8 cellular contexts compared by ENCODE assay signal in the genomic region with DNA sequence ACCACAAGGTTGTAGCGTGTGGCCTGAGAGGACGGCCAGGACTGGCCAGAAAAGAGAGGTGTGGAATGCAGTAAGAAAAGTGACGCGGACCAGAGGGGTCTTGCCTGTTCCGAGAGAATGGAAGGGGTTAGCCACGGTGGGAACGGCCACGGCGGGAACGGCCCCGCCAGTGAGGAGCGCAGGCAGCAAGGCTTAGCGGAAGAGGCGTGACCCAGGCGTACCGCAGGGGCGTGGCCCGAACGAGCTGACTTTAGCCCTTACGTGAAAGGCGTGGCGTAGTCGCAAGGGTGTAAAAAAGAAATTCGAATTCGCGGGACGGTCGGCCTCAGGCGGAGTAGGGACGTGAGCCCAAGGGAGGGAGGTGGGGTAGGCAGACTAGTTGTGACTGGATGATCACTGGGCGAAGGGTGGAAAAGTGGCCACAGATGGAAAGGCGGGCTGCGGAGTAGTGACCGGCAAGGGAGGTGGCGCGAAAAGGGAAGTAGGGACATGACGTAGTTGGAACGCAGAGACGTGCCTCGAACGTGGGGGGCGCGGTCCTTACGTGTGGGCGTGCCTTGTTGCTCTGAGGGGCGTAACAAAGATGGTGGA. TPM values are rescaled to one million over a fixed set of nuclear protein-coding genes. Genes with fewer than 3 reads are reported as not detected.
DNase-seq lines count a peak whose midpoint lies in the region; ATAC-seq and TF ChIP-seq lines count a peak whose summit lies in the region.

No MANE protein-coding gene starts in this region.

- H3K27ac Mint-ChIP-seq in WTC11, result no peak overlapping the region
- H3K27ac Mint-ChIP-seq in central memory CD8-positive, alpha-beta T cell (ENCODE audit: low read depth), result no peak overlapping the region

- H3K27me3 Mint-ChIP-seq in WTC11 (ENCODE audit: low read depth), result no peaks in the 10 kb centered on the region
- H3K27me3 Mint-ChIP-seq in central memory CD8-positive, alpha-beta T cell, result no peaks in the 10 kb centered on the region

- no peaks in the 10 kb centered on the region for H3K9me3 Mint-ChIP-seq in WTC11
- H3K9me3 Mint-ChIP-seq in central memory CD8-positive, alpha-beta T cell, result no peaks in the 10 kb centered on the region

- CTCF ChIA-PET in WTC11 (lab: Charles Lee), result no interaction called here

- POLR2A ChIA-PET in WTC11 (lab: Charles Lee), result interaction anchor here (0.5 to 1.0 kb wide), 2 partner anchors 168 to 181 kb away, joined by 3 to 4 read pairs; no protein-coding TSS in a partner anchor

- in situ Hi-C loops in GM18951 (cut with MboI; ENCODE audit: low sequenced_read_pairs, unreplicated experiment), result no loop called here

- no peak overlapping the region for H3K4me3 Mint-ChIP-seq in WTC11
- no peak overlapping the region for H3K4me3 Mint-ChIP-seq in central memory CD8-positive, alpha-beta T cell

- no peaks in the 10 kb centered on the region for H3K36me3 Mint-ChIP-seq in WTC11
- no peaks in the 10 kb centered on the region for H3K36me3 Mint-ChIP-seq in central memory CD8-positive, alpha-beta T cell (ENCODE audit: insufficient read depth)

- ATAC-seq in HG03159 (IDR thresholded peaks at IDR 0.05; ENCODE audit: unreplicated experiment), result peak; percentile 84
- ATAC-seq in WTC11, result peak; percentile 87
- ATAC-seq in central memory CD8-positive, alpha-beta T cell (replicated peaks; ENCODE audit: extremely low read depth, poor library complexity, severe bottlenecking), result peak; percentile 87

- peak; percentile 87 for DNase-seq in AG08396 (ENCODE audit: low spot score)
- peak; percentile 97 for DNase-seq in NCI-H2227 (lab: John Stamatoyannopoulos, UW; ENCODE audit: unreplicated experiment)
- DNase-seq in WTC11 (ENCODE audit: low spot score), result peak; percentile 75
- peak; percentile 81 to 83 for DNase-seq in central memory CD8-positive, alpha-beta T cell (ENCODE audit: low spot score in 2 of 2)
- DNase-seq in islet precursor cell, result peak; percentile 93
- DNase-seq in stimulated activated CD4-positive, alpha-beta T cell treated with anti-CD3 and anti-CD28 coated beads, Interleukin-12 subunit alpha, Interleukin-12 subunit beta, amount 100 ng/mL, for 4 hours, result peak; percentile 80

- TF ChIP-seq CTCF in WTC11 (IDR thresholded peaks at IDR 0.05), result no peak

- peaks cover 19% of the 10 kb centered on the region for H3K4me1 Mint-ChIP-seq in WTC11
- no peaks in the 10 kb centered on the region for H3K4me1 Mint-ChIP-seq in central memory CD8-positive, alpha-beta T cell

- TF ChIP-seq POLR2A in GM18951 (IDR thresholded peaks at IDR 0.05; ENCODE audit: extremely low read depth, insufficient read depth, insufficient read length), result peak; percentile 77

TF ChIP-seq in WTC11, 78 proteins besides CTCF, POLR2A, EP300 and RAD21:
- no peak for TF ChIP-seq ZNF317 (CRISPR knock-in tag; IDR thresholded peaks at IDR 0.05; ENCODE audit: borderline replicate concordance, low read depth)
- TF ChIP-seq, protein P1, sequence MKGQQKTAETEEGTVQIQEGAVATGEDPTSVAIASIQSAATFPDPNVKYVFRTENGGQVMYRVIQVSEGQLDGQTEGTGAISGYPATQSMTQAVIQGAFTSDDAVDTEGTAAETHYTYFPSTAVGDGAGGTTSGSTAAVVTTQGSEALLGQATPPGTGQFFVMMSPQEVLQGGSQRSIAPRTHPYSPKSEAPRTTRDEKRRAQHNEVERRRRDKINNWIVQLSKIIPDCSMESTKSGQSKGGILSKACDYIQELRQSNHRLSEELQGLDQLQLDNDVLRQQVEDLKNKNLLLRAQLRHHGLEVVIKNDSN (CRISPR knock-in tag; IDR thresholded peaks at IDR 0.05), result no peak
- TF ChIP-seq, protein P2, sequence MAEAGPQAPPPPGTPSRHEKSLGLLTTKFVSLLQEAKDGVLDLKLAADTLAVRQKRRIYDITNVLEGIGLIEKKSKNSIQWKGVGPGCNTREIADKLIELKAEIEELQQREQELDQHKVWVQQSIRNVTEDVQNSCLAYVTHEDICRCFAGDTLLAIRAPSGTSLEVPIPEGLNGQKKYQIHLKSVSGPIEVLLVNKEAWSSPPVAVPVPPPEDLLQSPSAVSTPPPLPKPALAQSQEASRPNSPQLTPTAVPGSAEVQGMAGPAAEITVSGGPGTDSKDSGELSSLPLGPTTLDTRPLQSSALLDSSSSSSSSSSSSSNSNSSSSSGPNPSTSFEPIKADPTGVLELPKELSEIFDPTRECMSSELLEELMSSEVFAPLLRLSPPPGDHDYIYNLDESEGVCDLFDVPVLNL (CRISPR knock-in tag; IDR thresholded peaks at IDR 0.05; ENCODE audit: borderline replicate concordance, low read depth), result 0 out of 2 replicates have a peak, but pooled peaks have one; percentile 74
- 0 out of 2 replicates have a peak, but pooled peaks have one; percentile 16 for TF ChIP-seq SMAD3 (CRISPR knock-in tag; IDR thresholded peaks at IDR 0.05; ENCODE audit: borderline replicate concordance)
- TF ChIP-seq FOXP1 (CRISPR knock-in tag; IDR thresholded peaks at IDR 0.05; ENCODE audit: borderline replicate concordance), result peak; percentile 56; the same call in 1 of the 2 replicates
- TF ChIP-seq, protein P3, sequence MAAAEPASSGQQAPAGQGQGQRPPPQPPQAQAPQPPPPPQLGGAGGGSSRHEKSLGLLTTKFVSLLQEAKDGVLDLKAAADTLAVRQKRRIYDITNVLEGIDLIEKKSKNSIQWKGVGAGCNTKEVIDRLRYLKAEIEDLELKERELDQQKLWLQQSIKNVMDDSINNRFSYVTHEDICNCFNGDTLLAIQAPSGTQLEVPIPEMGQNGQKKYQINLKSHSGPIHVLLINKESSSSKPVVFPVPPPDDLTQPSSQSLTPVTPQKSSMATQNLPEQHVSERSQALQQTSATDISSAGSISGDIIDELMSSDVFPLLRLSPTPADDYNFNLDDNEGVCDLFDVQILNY (CRISPR knock-in tag; IDR thresholded peaks at IDR 0.05), result peak; percentile 64; the same call in 1 of the 2 replicates
- peak; percentile 93; the same call in 1 of the 2 replicates for TF ChIP-seq ZBTB21 (CRISPR knock-in tag; IDR thresholded peaks at IDR 0.05; ENCODE audit: borderline replicate concordance)
- TF ChIP-seq NFYB (CRISPR knock-in tag; conservative IDR thresholded peaks at IDR 0.05; ENCODE audit: low read depth), result 0 out of 2 replicates have a peak, but pooled peaks have one; percentile 40
- no peak for TF ChIP-seq FOXK1 (CRISPR knock-in tag; IDR thresholded peaks at IDR 0.05)
- no peak for TF ChIP-seq OVOL2 (CRISPR knock-in tag; IDR thresholded peaks at IDR 0.05; ENCODE audit: borderline replicate concordance)
- peak; percentile 31; the same call in 1 of the 2 replicates for TF ChIP-seq CREM (CRISPR knock-in tag; IDR thresholded peaks at IDR 0.05)

RNA-seq across cellular contexts. Expression of a gene that starts 10.4 kb away (rescaled TPM):
- total RNA-seq in WTC11 (2021), result 1.4 to 2.2 TPM (median 2.2 TPM) in 3 replicates

Comparison
In these comparisons a context has a peak if more than half of its experiments do, and no peak if none do; other contexts are left out.
1. Peak in every context shown above with its lines: DNase-seq and ATAC-seq.